9 cellular contexts compared by ENCODE assay signal in genomic region chr10:35607475-35608316, GRCh38. TPM values are rescaled to one million over a fixed set of nuclear protein-coding genes. Genes with fewer than 3 reads are reported as not detected.
DNase-seq lines count a peak whose midpoint lies in the region; ATAC-seq lines count a peak whose summit lies in the region.
"Had no signal": no experiment of that assay in that cellular context is flagged by ENCODE, and none has a peak within 500 bp of the region (broad histone marks: within the 10 kb centered on the region; RNA-seq: fewer than 3 reads in every experiment).

No MANE protein-coding gene starts in this region.

- peak overlapping the region; percentile 57 to 69 (median 60) for H3K4me3 ChIP-seq in subcutaneous abdominal adipose tissue (ENCODE audit: low read depth in 1 of 5, low read length in 5 of 5)

- peaks cover 6% of the 10 kb centered on the region for H3K4me1 Mint-ChIP-seq in activated T-helper 17 cell treated with anti-CD3 and anti-CD28 coated beads, Interleukin-2, amount 50 U/mL, for 72 hours

- peak; percentile 8 for DNase-seq in activated CD4-positive, alpha-beta T cell treated with anti-CD3 and anti-CD28 coated beads for 48 hours
- DNase-seq in activated CD4-positive, alpha-beta T cell treated with anti-CD3 and anti-CD28 coated beads, Interleukin-2, amount 50 U/mL, for 1 hour: no peak
- DNase-seq in iPS-NIHi7 (ENCODE audit: extremely low spot score): peak; percentile 15
- DNase-seq in NCI-H1694 (lab: John Stamatoyannopoulos, UW): no peak
- no peak for DNase-seq in NCI-H510A treated with DMSO at 0.1 percent for 48 hours (lab: John Stamatoyannopoulos, UW)
- DNase-seq in SHP77 treated with DMSO at 0.1 percent for 48 hours (lab: John Stamatoyannopoulos, UW): no peak

- H3K36me3 ChIP-seq in subcutaneous abdominal adipose tissue (ENCODE audit: control insufficient read depth in 5 of 5, insufficient read depth in 5 of 5, low read length in 5 of 5): no peaks in the 10 kb centered on the region

- H3K27me3 ChIP-seq in subcutaneous abdominal adipose tissue (ENCODE audit: control insufficient read depth in 5 of 5, insufficient read depth in 4 of 5, low read length in 5 of 5): peaks cover 7 to 32% (median 21%) of the 10 kb centered on the region in 5 donors

- peaks cover 45% of the 10 kb centered on the region for H3K27me3 Mint-ChIP-seq in activated T-helper 17 cell treated with anti-CD3 and anti-CD28 coated beads, Interleukin-2, amount 50 U/mL, for 72 hours

- no peak overlapping the region for H3K27ac Mint-ChIP-seq in activated T-helper 17 cell treated with anti-CD3 and anti-CD28 coated beads, Interleukin-2, amount 50 U/mL, for 72 hours

- peak; percentile 52 for ATAC-seq in activated T-helper 17 cell treated with anti-CD3 and anti-CD28 coated beads, Interleukin-2, amount 50 U/mL, for 72 hours (replicated peaks)

- no peak overlapping the region for H3K27ac ChIP-seq in subcutaneous abdominal adipose tissue (ENCODE audit: low read depth, low read length)

- H3K4me3 Mint-ChIP-seq in activated T-helper 17 cell treated with anti-CD3 and anti-CD28 coated beads, Interleukin-2, amount 50 U/mL, for 72 hours: peak overlapping the region; percentile 68

- peaks cover 0 to 11% (median 10%) of the 10 kb centered on the region in 5 donors for H3K4me1 ChIP-seq in subcutaneous abdominal adipose tissue (ENCODE audit: control insufficient read depth in 5 of 5, insufficient read depth in 5 of 5, low read length in 5 of 5)

- H3K9ac ChIP-seq in subcutaneous abdominal adipose tissue (ENCODE audit: low read length in 5 of 5): peak overlapping the region in 2 of 5 donors; percentile 3 to 52

- H3K36me3 Mint-ChIP-seq in activated T-helper 17 cell treated with anti-CD3 and anti-CD28 coated beads, Interleukin-2, amount 50 U/mL, for 72 hours (ENCODE audit: low read depth): no peaks in the 10 kb centered on the region

- H3K9me3 ChIP-seq in subcutaneous abdominal adipose tissue (ENCODE audit: control insufficient read depth in 5 of 5, low read length in 5 of 5): peaks cover 0 to 2% (median 0%) of the 10 kb centered on the region in 5 donors

- H3K9me3 Mint-ChIP-seq in activated T-helper 17 cell treated with anti-CD3 and anti-CD28 coated beads, Interleukin-2, amount 50 U/mL, for 72 hours: no peaks in the 10 kb centered on the region

RNA-seq across cellular contexts. Expression of gene GJD4, which starts 2.6 kb away (rescaled TPM):
- under 1 TPM in 1 of 2 donors, not detected in 1; 0.15 TPM for total RNA-seq in activated T-helper 17 cell treated with anti-CD3 and anti-CD28 coated beads, Interleukin-2, amount 50 U/mL, for 72 hours
- total RNA-seq: cerebellum had no signal

RNA-seq across cellular contexts. Expression of gene FZD8, which starts 34.4 kb away (rescaled TPM):
- under 1 TPM in 1 of 2 donors, not detected in 1; 0.39 TPM for total RNA-seq in activated T-helper 17 cell treated with anti-CD3 and anti-CD28 coated beads, Interleukin-2, amount 50 U/mL, for 72 hours

Comparison
In these comparisons a context has a peak if more than half of its experiments do, and no peak if none do; other contexts are left out.
1. DNase-seq: peak in activated CD4-positive, alpha-beta T cell treated with anti-CD3 and anti-CD28 coated beads for 48 hours (single experiment) and iPS-NIHi7 (single experiment); none in activated CD4-positive, alpha-beta T cell treated with anti-CD3 and anti-CD28 coated beads, Interleukin-2, amount 50 U/mL, for 1 hour (single experiment), NCI-H1694 (single experiment), NCI-H510A treated with DMSO at 0.1 percent for 48 hours (single experiment) and SHP77 treated with DMSO at 0.1 percent for 48 hours (single experiment).